In genomic region chr1:1432951-1433803, GRCh38 we compare ENCODE assay signal across 9 cellular contexts. TPM values are rescaled to one million over a fixed set of nuclear protein-coding genes. Genes with fewer than 3 reads are reported as not detected.
DNase-seq lines count a peak whose midpoint lies in the region; ATAC-seq and TF ChIP-seq lines count a peak whose summit lies in the region.
"Had no signal": no experiment of that assay in that cellular context is flagged by ENCODE, and none has a peak within 500 bp of the region (broad histone marks: within the 10 kb centered on the region; RNA-seq: fewer than 3 reads in every experiment).

No MANE protein-coding gene starts in this region.

- H3K9me3 ChIP-seq in smooth muscle cell (replicated peaks; ENCODE audit: low read depth), result no peaks in the 10 kb centered on the region

- TF ChIP-seq CTCF in smooth muscle cell (IDR thresholded peaks at IDR 0.05; ENCODE audit: borderline replicate concordance, insufficient read depth, poor library complexity, severe bottlenecking), result no peak

- H3K27ac ChIP-seq in smooth muscle cell (ENCODE audit: low read depth), result peak overlapping the region; percentile 89

- H3K4me3 Mint-ChIP-seq in activated CD4-positive, alpha-beta memory T cell treated with anti-CD3 and anti-CD28 coated beads for 36 hours, result peak overlapping the region; percentile 35
- no peak overlapping the region for H3K4me3 Mint-ChIP-seq in activated CD4-positive, alpha-beta memory T cell treated with anti-CD3 and anti-CD28 coated beads, Interleukin-2, amount 10 ng/mL, durations not matched to agents 7 days and 5 days
- no peak overlapping the region for H3K4me3 Mint-ChIP-seq in activated naive CD8-positive, alpha-beta T cell treated with anti-CD3 and anti-CD28 coated beads for 36 hours

- H3K27me3 Mint-ChIP-seq in activated CD4-positive, alpha-beta memory T cell treated with anti-CD3 and anti-CD28 coated beads for 36 hours, result peaks cover 26% of the 10 kb centered on the region
- H3K27me3 Mint-ChIP-seq in activated CD4-positive, alpha-beta memory T cell treated with anti-CD3 and anti-CD28 coated beads, Interleukin-2, amount 10 ng/mL, durations not matched to agents 7 days and 5 days, result peaks cover 20% of the 10 kb centered on the region
- peaks cover 43% of the 10 kb centered on the region for H3K27me3 Mint-ChIP-seq in activated naive CD8-positive, alpha-beta T cell treated with anti-CD3 and anti-CD28 coated beads for 36 hours

- peaks cover 16% of the 10 kb centered on the region for H3K79me2 ChIP-seq in smooth muscle cell (ENCODE audit: low read depth)

- H3K36me3 Mint-ChIP-seq in activated CD4-positive, alpha-beta memory T cell treated with anti-CD3 and anti-CD28 coated beads for 36 hours, result no peaks in the 10 kb centered on the region
- H3K36me3 Mint-ChIP-seq in activated CD4-positive, alpha-beta memory T cell treated with anti-CD3 and anti-CD28 coated beads, Interleukin-2, amount 10 ng/mL, durations not matched to agents 7 days and 5 days (ENCODE audit: low read depth), result no peaks in the 10 kb centered on the region
- H3K36me3 Mint-ChIP-seq in activated naive CD8-positive, alpha-beta T cell treated with anti-CD3 and anti-CD28 coated beads for 36 hours, result no peaks in the 10 kb centered on the region

- intact Hi-C loops in activated CD4-positive, alpha-beta memory T cell treated with anti-CD3 and anti-CD28 coated beads for 36 hours (cut with micrococcal nuclease), result no loop called here

- POLR2A ChIA-PET in activated CD4-positive, alpha-beta memory T cell treated with anti-CD3 and anti-CD28 coated beads for 36 hours (lab: Charles Lee), result interaction anchor here (0.7 to 1.6 kb wide), 3 partner anchors 26 to 34 kb away, joined by 3 to 4 read pairs (median 3); partner anchors contain the start of genes CCNL2 and MRPL20
- POLR2A ChIA-PET in activated CD4-positive, alpha-beta memory T cell treated with anti-CD3 and anti-CD28 coated beads, Interleukin-2, amount 10 ng/mL, durations not matched to agents 7 days and 5 days (lab: Charles Lee), result interaction anchor here (0.9 kb wide), 1 partner anchor 25 kb away, joined by 3 read pairs; no protein-coding TSS in a partner anchor

- peak overlapping the region; percentile 97 for H3K4me2 ChIP-seq in smooth muscle cell

- H3K9ac ChIP-seq in smooth muscle cell (ENCODE audit: low read depth), result peak overlapping the region; percentile 53

- WGBS in smooth muscle cell (ENCODE audit: low lambda C conversion rate), result 47% methylated on average over 28 of the region's 34 CpGs

- H3K27ac Mint-ChIP-seq in activated CD4-positive, alpha-beta memory T cell treated with anti-CD3 and anti-CD28 coated beads for 36 hours, result no peak overlapping the region
- H3K27ac Mint-ChIP-seq in activated CD4-positive, alpha-beta memory T cell treated with anti-CD3 and anti-CD28 coated beads, Interleukin-2, amount 10 ng/mL, durations not matched to agents 7 days and 5 days, result no peak overlapping the region
- H3K27ac Mint-ChIP-seq in activated naive CD8-positive, alpha-beta T cell treated with anti-CD3 and anti-CD28 coated beads for 36 hours, result peak overlapping the region; percentile 45

- CTCF ChIA-PET in activated CD4-positive, alpha-beta memory T cell treated with anti-CD3 and anti-CD28 coated beads for 36 hours (lab: Charles Lee), result interaction anchor here (0.8 to 1.6 kb wide), 3 partner anchors 34 to 72 kb away, joined by 3 to 5 read pairs (median 5); partner anchors contain the start of gene CCNL2
- CTCF ChIA-PET in activated CD4-positive, alpha-beta memory T cell treated with anti-CD3 and anti-CD28 coated beads, Interleukin-2, amount 10 ng/mL, durations not matched to agents 7 days and 5 days (lab: Charles Lee), result no interaction called here

- peaks cover 14% of the 10 kb centered on the region for H3K4me1 Mint-ChIP-seq in activated CD4-positive, alpha-beta memory T cell treated with anti-CD3 and anti-CD28 coated beads for 36 hours (ENCODE audit: low read depth)
- peaks cover 8% of the 10 kb centered on the region for H3K4me1 Mint-ChIP-seq in activated CD4-positive, alpha-beta memory T cell treated with anti-CD3 and anti-CD28 coated beads, Interleukin-2, amount 10 ng/mL, durations not matched to agents 7 days and 5 days
- peaks cover 6% of the 10 kb centered on the region for H3K4me1 Mint-ChIP-seq in activated naive CD8-positive, alpha-beta T cell treated with anti-CD3 and anti-CD28 coated beads for 36 hours

- H3K36me3 ChIP-seq in smooth muscle cell (ENCODE audit: low read depth), result no peaks in the 10 kb centered on the region

- no peak overlapping the region for H2AFZ ChIP-seq in smooth muscle cell (ENCODE audit: low read depth)

- H3F3A ChIP-seq in smooth muscle cell (ENCODE audit: low read depth), result peaks cover 32% of the 10 kb centered on the region

- no peaks in the 10 kb centered on the region for H3K9me3 Mint-ChIP-seq in activated CD4-positive, alpha-beta memory T cell treated with anti-CD3 and anti-CD28 coated beads for 36 hours
- no peaks in the 10 kb centered on the region for H3K9me3 Mint-ChIP-seq in activated CD4-positive, alpha-beta memory T cell treated with anti-CD3 and anti-CD28 coated beads, Interleukin-2, amount 10 ng/mL, durations not matched to agents 7 days and 5 days
- H3K9me3 Mint-ChIP-seq in activated naive CD8-positive, alpha-beta T cell treated with anti-CD3 and anti-CD28 coated beads for 36 hours, result no peaks in the 10 kb centered on the region

- no peaks in the 10 kb centered on the region for H3K27me3 ChIP-seq in smooth muscle cell (ENCODE audit: low read depth)

- H3K4me1 ChIP-seq in smooth muscle cell (ENCODE audit: low read depth), result peaks cover 60% of the 10 kb centered on the region

- no peak overlapping the region for H3K4me3 ChIP-seq in smooth muscle cell

- DNase-seq in activated CD4-positive, alpha-beta memory T cell treated with anti-CD3 and anti-CD28 coated beads for 36 hours, result no peak
- no peak for DNase-seq in activated CD4-positive, alpha-beta memory T cell treated with anti-CD3 and anti-CD28 coated beads, Interleukin-2, amount 10 ng/mL, durations not matched to agents 7 days and 5 days
- DNase-seq in activated naive CD8-positive, alpha-beta T cell treated with anti-CD3 and anti-CD28 coated beads for 36 hours, result no peak
- DNase-seq in iPS-NIHi11 (ENCODE audit: low spot score) (peak; percentile 84), smooth muscle cell (lab: John Stamatoyannopoulos, UW; ENCODE audit: unreplicated experiment) (no peak), NCI-H1930 (lab: John Stamatoyannopoulos, UW) (no peak), SIG-M5 treated with dmso at 0.1 percent for 504 hours (lab: John Stamatoyannopoulos, UW; ENCODE audit: unreplicated experiment) (no peak)

- no peak for ATAC-seq in HG02970 (IDR thresholded peaks at IDR 0.05; ENCODE audit: low FRiP score, unreplicated experiment)

- H4K20me1 ChIP-seq in smooth muscle cell (ENCODE audit: low read depth), result peaks cover 21% of the 10 kb centered on the region

RNA-seq across cellular contexts. Expression of gene VWA1, which starts 2.3 kb away (rescaled TPM):
- under 1 TPM; 0.69 to 0.92 TPM for total RNA-seq in activated CD4-positive, alpha-beta memory T cell treated with anti-CD3 and anti-CD28 coated beads for 36 hours
- under 1 TPM; 0.33 to 0.45 TPM for total RNA-seq in activated CD4-positive, alpha-beta memory T cell treated with anti-CD3 and anti-CD28 coated beads, Interleukin-2, amount 10 ng/mL, durations not matched to agents 7 days and 5 days
- total RNA-seq in activated naive CD8-positive, alpha-beta T cell treated with anti-CD3 and anti-CD28 coated beads for 36 hours, result under 1 TPM; 0.25 to 0.44 TPM
- 25.1 and 29.5 TPM in 2 replicates for total RNA-seq in smooth muscle cell
- 79.2 and 156 TPM in 2 replicates for polyA plus RNA-seq in smooth muscle cell

RNA-seq across cellular contexts. Expression of gene ANKRD65, which starts 12.1 kb away (rescaled TPM):
- not detected for total RNA-seq in activated CD4-positive, alpha-beta memory T cell treated with anti-CD3 and anti-CD28 coated beads for 36 hours
- total RNA-seq in activated CD4-positive, alpha-beta memory T cell treated with anti-CD3 and anti-CD28 coated beads, Interleukin-2, amount 10 ng/mL, durations not matched to agents 7 days and 5 days, result not detected
- total RNA-seq in activated naive CD8-positive, alpha-beta T cell treated with anti-CD3 and anti-CD28 coated beads for 36 hours, result not detected
- total RNA-seq in smooth muscle cell, result 5.3 and 10.1 TPM in 2 replicates
- polyA plus RNA-seq in smooth muscle cell, result 6.1 and 30.1 TPM in 2 replicates
- total RNA-seq: mononuclear cell had no signal

RNA-seq across cellular contexts. Expression of gene ATAD3C, which starts 16.3 kb away (rescaled TPM):
- 1 to 10 TPM; 1.2 to 1.7 TPM for total RNA-seq in activated CD4-positive, alpha-beta memory T cell treated with anti-CD3 and anti-CD28 coated beads for 36 hours
- 1 to 10 TPM in 1 of 2 experiments, under 1 TPM in 1; 0.98 to 1.4 TPM for total RNA-seq in activated CD4-positive, alpha-beta memory T cell treated with anti-CD3 and anti-CD28 coated beads, Interleukin-2, amount 10 ng/mL, durations not matched to agents 7 days and 5 days
- 1 to 10 TPM; 1.3 to 1.5 TPM for total RNA-seq in activated naive CD8-positive, alpha-beta T cell treated with anti-CD3 and anti-CD28 coated beads for 36 hours
- 0.09 and 0.40 TPM in 2 replicates for total RNA-seq in smooth muscle cell
- 0.86 and 2.6 TPM in 2 replicates for polyA plus RNA-seq in smooth muscle cell

RNA-seq across cellular contexts. Expression of gene MRPL20, which starts 26.1 kb away (rescaled TPM):
- 100 to 1,000 TPM; 122 to 123 TPM for total RNA-seq in activated CD4-positive, alpha-beta memory T cell treated with anti-CD3 and anti-CD28 coated beads for 36 hours
- 10 to 100 TPM; 82.8 to 87.3 TPM for total RNA-seq in activated CD4-positive, alpha-beta memory T cell treated with anti-CD3 and anti-CD28 coated beads, Interleukin-2, amount 10 ng/mL, durations not matched to agents 7 days and 5 days
- total RNA-seq in activated naive CD8-positive, alpha-beta T cell treated with anti-CD3 and anti-CD28 coated beads for 36 hours, result 100 to 1,000 TPM; 181 to 182 TPM
- 99.0 and 99.6 TPM in 2 replicates for total RNA-seq in smooth muscle cell
- 147 and 161 TPM in 2 replicates for polyA plus RNA-seq in smooth muscle cell

RNA-seq across cellular contexts. Expression of gene CCNL2, which starts 34.0 kb away (rescaled TPM):
- total RNA-seq in activated CD4-positive, alpha-beta memory T cell treated with anti-CD3 and anti-CD28 coated beads for 36 hours, result 100 to 1,000 TPM in 1 of 2 experiments, 10 to 100 TPM in 1; 96.0 to 108 TPM
- total RNA-seq in activated CD4-positive, alpha-beta memory T cell treated with anti-CD3 and anti-CD28 coated beads, Interleukin-2, amount 10 ng/mL, durations not matched to agents 7 days and 5 days, result 100 to 1,000 TPM; 104 TPM
- 10 to 100 TPM; 91.6 to 92.2 TPM for total RNA-seq in activated naive CD8-positive, alpha-beta T cell treated with anti-CD3 and anti-CD28 coated beads for 36 hours
- total RNA-seq in smooth muscle cell, result 172 and 180 TPM in 2 replicates
- polyA plus RNA-seq in smooth muscle cell, result 144 and 226 TPM in 2 replicates

Comparison
In these comparisons a context has a peak if more than half of its experiments do, and no peak if none do; other contexts are left out.
1. RNA of gene VWA1, which starts 2.3 kb away (total RNA-seq): 25.1 to 29.5 TPM in smooth muscle cell; 0.69 to 0.92 TPM in activated CD4-positive, alpha-beta memory T cell treated with anti-CD3 and anti-CD28 coated beads for 36 hours, 0.33 to 0.45 TPM in activated CD4-positive, alpha-beta memory T cell treated with anti-CD3 and anti-CD28 coated beads, Interleukin-2, amount 10 ng/mL, durations not matched to agents 7 days and 5 days and 0.25 to 0.44 TPM in activated naive CD8-positive, alpha-beta T cell treated with anti-CD3 and anti-CD28 coated beads for 36 hours; every median in the first group is over 10 times any median in the second.